In the genomic region with DNA sequence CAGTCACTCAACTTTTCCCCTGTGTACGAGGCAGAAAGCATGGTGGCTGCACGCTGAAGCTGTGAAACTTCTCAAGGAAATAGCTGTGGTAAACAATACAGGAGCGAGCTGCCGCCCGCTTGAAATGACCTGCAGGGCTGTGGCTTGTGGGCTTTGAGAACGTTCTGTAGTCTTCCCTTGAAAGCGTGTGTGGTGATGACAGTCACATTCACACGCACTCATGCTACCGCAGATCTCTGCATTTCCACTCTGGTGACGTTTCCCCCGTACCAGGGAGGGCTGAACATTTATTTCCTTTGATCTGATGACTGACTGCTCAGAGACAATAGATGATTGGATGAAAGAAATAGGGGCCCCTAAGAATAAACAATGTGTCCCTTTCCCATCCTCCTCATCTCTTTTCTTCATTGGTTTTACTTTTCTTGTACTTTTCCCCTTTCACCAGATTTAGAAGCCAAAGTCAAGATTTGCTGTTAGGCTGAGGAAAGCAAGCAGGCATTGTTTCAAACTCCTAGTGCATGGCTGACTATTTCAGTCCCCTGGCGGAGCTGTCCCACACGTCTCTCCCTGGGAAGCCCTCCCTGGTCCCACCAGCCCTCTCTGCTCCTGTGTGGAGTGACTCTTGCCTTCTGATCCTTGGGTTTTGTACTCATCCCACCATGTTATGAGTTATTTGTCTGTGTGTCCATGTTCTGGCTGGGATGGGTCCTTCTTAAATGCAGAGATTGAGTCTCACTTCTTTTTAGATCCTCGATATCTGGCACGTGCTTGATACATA, we compare ENCODE assay signal across 1 cellular context.
A peak's percentile ranks its signal among the peaks of the same experiment; 100 is the strongest.
TF ChIP-seq lines count a peak whose summit lies in the region.

No MANE protein-coding gene starts in this region.

TF ChIP-seq in GM12878, 131 proteins besides CTCF, POLR2A, EP300 and RAD21 (continued from another document and continues in another):
- TF ChIP-seq, protein P1, sequence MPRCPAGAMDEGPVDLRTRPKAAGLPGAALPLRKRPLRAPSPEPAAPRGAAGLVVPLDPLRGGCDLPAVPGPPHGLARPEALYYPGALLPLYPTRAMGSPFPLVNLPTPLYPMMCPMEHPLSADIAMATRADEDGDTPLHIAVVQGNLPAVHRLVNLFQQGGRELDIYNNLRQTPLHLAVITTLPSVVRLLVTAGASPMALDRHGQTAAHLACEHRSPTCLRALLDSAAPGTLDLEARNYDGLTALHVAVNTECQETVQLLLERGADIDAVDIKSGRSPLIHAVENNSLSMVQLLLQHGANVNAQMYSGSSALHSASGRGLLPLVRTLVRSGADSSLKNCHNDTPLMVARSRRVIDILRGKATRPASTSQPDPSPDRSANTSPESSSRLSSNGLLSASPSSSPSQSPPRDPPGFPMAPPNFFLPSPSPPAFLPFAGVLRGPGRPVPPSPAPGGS (IDR thresholded peaks at IDR 0.05; ENCODE audit: borderline replicate concordance, insufficient read depth, low read depth, low read length, poor library complexity, severe bottlenecking): peak; percentile 53
- TF ChIP-seq KAT2A (conservative IDR thresholded peaks at IDR 0.05; ENCODE audit: control insufficient read depth, low read depth, low read length) (no peak), SIN3A (IDR thresholded peaks at IDR 0.05; ENCODE audit: low read depth, low read length) (no peak), SREBF2 (IDR thresholded peaks at IDR 0.05; ENCODE audit: low read length) (no peak), RB1 (IDR thresholded peaks at IDR 0.05; ENCODE audit: borderline replicate concordance) (no peak), SMAD1 (IDR thresholded peaks at IDR 0.05; ENCODE audit: low read depth, partially characterized antibody) (peak; percentile 78), CHD2 (IDR thresholded peaks at IDR 0.05; ENCODE audit: borderline replicate concordance, low read depth, low read length) (peak; percentile 80), STAT3 (IDR thresholded peaks at IDR 0.05; ENCODE audit: low read depth, low read length) (0 out of 2 replicates have a peak, but pooled peaks have one; percentile 50), IRF4 (IDR thresholded peaks at IDR 0.05; ENCODE audit: low read depth, low read length) (no peak), SMC3 (IDR thresholded peaks at IDR 0.05; ENCODE audit: borderline replicate concordance, low read length) (no peak), ZNF274 (IDR thresholded peaks at IDR 0.05; ENCODE audit: insufficient read depth, insufficient read length) (no peak), CHD1 (IDR thresholded peaks at IDR 0.05; ENCODE audit: low read depth, low read length) (no peak), ZBED1 (IDR thresholded peaks at IDR 0.05; ENCODE audit: borderline replicate concordance) (no peak; the same call in 1 of the 2 replicates), ZNF207 (IDR thresholded peaks at IDR 0.05; ENCODE audit: borderline replicate concordance) (no peak), SPI1 (IDR thresholded peaks at IDR 0.05; ENCODE audit: borderline replicate concordance, insufficient read depth, low read depth, low read length) (no peak), TCF3 (IDR thresholded peaks at IDR 0.05; ENCODE audit: borderline replicate concordance, insufficient read depth, low read depth, low read length) (peak; percentile 48; the same call in 1 of the 2 replicates), RCOR1 (conservative IDR thresholded peaks at IDR 0.05; ENCODE audit: low read depth, low read length) (peak; percentile 56; the same call in 1 of the 2 replicates), ZNF217 (IDR thresholded peaks at IDR 0.05) (no peak), PAX5 (IDR thresholded peaks at IDR 0.05; ENCODE audit: borderline replicate concordance, low read depth, low read length) (peak; percentile 96), BRCA1 (IDR thresholded peaks at IDR 0.05; ENCODE audit: low read depth, low read length) (no peak), PML (IDR thresholded peaks at IDR 0.05; ENCODE audit: low read length) (no peak; the same call in 1 of the 2 replicates), CEBPB (IDR thresholded peaks at IDR 0.05; ENCODE audit: borderline replicate concordance in 1 of 2, low read depth in 2 of 2, low read length in 2 of 2) (no peak), CREM (IDR thresholded peaks at IDR 0.05; ENCODE audit: low read depth) (peak; percentile 92), ZSCAN29 (IDR thresholded peaks at IDR 0.05) (0 out of 2 replicates have a peak, but pooled peaks have one; percentile 17)
- TF ChIP-seq, protein P2, sequence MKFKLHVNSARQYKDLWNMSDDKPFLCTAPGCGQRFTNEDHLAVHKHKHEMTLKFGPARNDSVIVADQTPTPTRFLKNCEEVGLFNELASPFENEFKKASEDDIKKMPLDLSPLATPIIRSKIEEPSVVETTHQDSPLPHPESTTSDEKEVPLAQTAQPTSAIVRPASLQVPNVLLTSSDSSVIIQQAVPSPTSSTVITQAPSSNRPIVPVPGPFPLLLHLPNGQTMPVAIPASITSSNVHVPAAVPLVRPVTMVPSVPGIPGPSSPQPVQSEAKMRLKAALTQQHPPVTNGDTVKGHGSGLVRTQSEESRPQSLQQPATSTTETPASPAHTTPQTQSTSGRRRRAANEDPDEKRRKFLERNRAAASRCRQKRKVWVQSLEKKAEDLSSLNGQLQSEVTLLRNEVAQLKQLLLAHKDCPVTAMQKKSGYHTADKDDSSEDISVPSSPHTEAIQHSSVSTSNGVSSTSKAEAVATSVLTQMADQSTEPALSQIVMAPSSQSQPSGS (IDR thresholded peaks at IDR 0.05; ENCODE audit: low read length): peak; percentile 88
- TF ChIP-seq, protein P3, sequence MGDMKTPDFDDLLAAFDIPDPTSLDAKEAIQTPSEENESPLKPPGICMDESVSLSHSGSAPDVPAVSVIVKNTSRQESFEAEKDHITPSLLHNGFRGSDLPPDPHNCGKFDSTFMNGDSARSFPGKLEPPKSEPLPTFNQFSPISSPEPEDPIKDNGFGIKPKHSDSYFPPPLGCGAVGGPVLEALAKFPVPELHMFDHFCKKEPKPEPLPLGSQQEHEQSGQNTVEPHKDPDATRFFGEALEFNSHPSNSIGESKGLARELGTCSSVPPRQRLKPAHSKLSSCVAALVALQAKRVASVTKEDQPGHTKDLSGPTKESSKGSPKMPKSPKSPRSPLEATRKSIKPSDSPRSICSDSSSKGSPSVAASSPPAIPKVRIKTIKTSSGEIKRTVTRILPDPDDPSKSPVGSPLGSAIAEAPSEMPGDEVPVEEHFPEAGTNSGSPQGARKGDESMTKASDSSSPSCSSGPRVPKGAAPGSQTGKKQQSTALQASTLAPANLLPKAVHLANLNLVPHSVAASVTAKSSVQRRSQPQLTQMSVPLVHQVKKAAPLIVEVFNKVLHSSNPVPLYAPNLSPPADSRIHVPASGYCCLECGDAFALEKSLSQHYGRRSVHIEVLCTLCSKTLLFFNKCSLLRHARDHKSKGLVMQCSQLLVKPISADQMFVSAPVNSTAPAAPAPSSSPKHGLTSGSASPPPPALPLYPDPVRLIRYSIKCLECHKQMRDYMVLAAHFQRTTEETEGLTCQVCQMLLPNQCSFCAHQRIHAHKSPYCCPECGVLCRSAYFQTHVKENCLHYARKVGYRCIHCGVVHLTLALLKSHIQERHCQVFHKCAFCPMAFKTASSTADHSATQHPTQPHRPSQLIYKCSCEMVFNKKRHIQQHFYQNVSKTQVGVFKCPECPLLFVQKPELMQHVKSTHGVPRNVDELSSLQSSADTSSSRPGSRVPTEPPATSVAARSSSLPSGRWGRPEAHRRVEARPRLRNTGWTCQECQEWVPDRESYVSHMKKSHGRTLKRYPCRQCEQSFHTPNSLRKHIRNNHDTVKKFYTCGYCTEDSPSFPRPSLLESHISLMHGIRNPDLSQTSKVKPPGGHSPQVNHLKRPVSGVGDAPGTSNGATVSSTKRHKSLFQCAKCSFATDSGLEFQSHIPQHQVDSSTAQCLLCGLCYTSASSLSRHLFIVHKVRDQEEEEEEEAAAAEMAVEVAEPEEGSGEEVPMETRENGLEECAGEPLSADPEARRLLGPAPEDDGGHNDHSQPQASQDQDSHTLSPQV (IDR thresholded peaks at IDR 0.05): peak; percentile 54; the same call in 1 of the 2 replicates
- TF ChIP-seq, protein P4, sequence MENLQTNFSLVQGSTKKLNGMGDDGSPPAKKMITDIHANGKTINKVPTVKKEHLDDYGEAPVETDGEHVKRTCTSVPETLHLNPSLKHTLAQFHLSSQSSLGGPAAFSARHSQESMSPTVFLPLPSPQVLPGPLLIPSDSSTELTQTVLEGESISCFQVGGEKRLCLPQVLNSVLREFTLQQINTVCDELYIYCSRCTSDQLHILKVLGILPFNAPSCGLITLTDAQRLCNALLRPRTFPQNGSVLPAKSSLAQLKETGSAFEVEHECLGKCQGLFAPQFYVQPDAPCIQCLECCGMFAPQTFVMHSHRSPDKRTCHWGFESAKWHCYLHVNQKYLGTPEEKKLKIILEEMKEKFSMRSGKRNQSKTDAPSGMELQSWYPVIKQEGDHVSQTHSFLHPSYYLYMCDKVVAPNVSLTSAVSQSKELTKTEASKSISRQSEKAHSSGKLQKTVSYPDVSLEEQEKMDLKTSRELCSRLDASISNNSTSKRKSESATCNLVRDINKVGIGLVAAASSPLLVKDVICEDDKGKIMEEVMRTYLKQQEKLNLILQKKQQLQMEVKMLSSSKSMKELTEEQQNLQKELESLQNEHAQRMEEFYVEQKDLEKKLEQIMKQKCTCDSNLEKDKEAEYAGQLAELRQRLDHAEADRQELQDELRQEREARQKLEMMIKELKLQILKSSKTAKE (IDR thresholded peaks at IDR 0.05; ENCODE audit: low read depth, poor library complexity, severe bottlenecking): peak; percentile 59
- TF ChIP-seq, protein P5, sequence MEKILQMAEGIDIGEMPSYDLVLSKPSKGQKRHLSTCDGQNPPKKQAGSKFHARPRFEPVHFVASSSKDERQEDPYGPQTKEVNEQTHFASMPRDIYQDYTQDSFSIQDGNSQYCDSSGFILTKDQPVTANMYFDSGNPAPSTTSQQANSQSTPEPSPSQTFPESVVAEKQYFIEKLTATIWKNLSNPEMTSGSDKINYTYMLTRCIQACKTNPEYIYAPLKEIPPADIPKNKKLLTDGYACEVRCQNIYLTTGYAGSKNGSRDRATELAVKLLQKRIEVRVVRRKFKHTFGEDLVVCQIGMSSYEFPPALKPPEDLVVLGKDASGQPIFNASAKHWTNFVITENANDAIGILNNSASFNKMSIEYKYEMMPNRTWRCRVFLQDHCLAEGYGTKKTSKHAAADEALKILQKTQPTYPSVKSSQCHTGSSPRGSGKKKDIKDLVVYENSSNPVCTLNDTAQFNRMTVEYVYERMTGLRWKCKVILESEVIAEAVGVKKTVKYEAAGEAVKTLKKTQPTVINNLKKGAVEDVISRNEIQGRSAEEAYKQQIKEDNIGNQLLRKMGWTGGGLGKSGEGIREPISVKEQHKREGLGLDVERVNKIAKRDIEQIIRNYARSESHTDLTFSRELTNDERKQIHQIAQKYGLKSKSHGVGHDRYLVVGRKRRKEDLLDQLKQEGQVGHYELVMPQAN (conservative IDR thresholded peaks at IDR 0.05): no peak
- TF ChIP-seq, protein P6, sequence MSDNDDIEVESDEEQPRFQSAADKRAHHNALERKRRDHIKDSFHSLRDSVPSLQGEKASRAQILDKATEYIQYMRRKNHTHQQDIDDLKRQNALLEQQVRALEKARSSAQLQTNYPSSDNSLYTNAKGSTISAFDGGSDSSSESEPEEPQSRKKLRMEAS (IDR thresholded peaks at IDR 0.05; ENCODE audit: low read depth, low read length): peak; percentile 15; the same call in 1 of the 2 replicates
- TF ChIP-seq, protein P7, sequence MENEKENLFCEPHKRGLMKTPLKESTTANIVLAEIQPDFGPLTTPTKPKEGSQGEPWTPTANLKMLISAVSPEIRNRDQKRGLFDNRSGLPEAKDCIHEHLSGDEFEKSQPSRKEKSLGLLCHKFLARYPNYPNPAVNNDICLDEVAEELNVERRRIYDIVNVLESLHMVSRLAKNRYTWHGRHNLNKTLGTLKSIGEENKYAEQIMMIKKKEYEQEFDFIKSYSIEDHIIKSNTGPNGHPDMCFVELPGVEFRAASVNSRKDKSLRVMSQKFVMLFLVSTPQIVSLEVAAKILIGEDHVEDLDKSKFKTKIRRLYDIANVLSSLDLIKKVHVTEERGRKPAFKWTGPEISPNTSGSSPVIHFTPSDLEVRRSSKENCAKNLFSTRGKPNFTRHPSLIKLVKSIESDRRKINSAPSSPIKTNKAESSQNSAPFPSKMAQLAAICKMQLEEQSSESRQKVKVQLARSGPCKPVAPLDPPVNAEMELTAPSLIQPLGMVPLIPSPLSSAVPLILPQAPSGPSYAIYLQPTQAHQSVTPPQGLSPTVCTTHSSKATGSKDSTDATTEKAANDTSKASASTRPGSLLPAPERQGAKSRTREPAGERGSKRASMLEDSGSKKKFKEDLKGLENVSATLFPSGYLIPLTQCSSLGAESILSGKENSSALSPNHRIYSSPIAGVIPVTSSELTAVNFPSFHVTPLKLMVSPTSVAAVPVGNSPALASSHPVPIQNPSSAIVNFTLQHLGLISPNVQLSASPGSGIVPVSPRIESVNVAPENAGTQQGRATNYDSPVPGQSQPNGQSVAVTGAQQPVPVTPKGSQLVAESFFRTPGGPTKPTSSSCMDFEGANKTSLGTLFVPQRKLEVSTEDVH (IDR thresholded peaks at IDR 0.05; ENCODE audit: low read depth, partially characterized antibody): peak; percentile 52
- TF ChIP-seq, protein P8, sequence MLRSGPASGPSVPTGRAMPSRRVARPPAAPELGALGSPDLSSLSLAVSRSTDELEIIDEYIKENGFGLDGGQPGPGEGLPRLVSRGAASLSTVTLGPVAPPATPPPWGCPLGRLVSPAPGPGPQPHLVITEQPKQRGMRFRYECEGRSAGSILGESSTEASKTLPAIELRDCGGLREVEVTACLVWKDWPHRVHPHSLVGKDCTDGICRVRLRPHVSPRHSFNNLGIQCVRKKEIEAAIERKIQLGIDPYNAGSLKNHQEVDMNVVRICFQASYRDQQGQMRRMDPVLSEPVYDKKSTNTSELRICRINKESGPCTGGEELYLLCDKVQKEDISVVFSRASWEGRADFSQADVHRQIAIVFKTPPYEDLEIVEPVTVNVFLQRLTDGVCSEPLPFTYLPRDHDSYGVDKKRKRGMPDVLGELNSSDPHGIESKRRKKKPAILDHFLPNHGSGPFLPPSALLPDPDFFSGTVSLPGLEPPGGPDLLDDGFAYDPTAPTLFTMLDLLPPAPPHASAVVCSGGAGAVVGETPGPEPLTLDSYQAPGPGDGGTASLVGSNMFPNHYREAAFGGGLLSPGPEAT (IDR thresholded peaks at IDR 0.05; ENCODE audit: low read depth): peak; percentile 83
- TF ChIP-seq, protein P9, sequence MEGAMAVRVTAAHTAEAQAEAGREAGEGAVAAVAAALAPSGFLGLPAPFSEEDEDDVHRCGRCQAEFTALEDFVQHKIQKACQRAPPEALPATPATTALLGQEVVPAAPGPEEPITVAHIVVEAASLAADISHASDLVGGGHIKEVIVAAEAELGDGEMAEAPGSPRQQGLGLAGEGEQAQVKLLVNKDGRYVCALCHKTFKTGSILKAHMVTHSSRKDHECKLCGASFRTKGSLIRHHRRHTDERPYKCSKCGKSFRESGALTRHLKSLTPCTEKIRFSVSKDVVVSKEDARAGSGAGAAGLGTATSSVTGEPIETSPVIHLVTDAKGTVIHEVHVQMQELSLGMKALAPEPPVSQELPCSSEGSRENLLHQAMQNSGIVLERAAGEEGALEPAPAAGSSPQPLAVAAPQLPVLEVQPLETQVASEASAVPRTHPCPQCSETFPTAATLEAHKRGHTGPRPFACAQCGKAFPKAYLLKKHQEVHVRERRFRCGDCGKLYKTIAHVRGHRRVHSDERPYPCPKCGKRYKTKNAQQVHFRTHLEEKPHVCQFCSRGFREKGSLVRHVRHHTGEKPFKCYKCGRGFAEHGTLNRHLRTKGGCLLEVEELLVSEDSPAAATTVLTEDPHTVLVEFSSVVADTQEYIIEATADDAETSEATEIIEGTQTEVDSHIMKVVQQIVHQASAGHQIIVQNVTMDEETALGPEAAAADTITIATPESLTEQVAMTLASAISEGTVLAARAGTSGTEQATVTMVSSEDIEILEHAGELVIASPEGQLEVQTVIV (IDR thresholded peaks at IDR 0.05; ENCODE audit: borderline replicate concordance, partially characterized antibody): no peak
